Comparison of ENCODE assay signal across 14 cellular contexts in the genomic region with DNA sequence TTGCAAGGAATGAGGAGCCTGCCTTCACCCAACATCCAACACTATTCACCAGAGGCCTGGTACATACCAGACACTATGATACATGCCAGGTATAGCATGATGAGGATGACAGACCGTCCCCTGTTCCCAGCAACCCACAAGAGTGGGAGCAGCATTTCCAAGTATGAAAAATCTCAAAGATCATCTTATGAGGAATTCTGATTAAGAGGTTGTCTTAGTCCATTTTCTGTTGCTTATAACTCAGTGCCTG.
"Had no signal": no experiment of that assay in that cellular context is flagged by ENCODE, and none has a peak within 500 bp of the region (broad histone marks: within the 10 kb centered on the region; RNA-seq: fewer than 3 reads in every experiment).

No MANE protein-coding gene starts in this region.

- H3K9me3 Mint-ChIP-seq: naive thymus-derived CD4-positive, alpha-beta T cell; natural killer cell treated with Interleukin-12 subunit alpha and Interleukin-12 subunit beta and Interleukin-15 and Interleukin-18, amount 100 ng/mL, for 72 hours; stimulated activated memory B cell treated with anti-CD40 and anti-IgM and Interleukin-4, amounts not matched to agents 10 μg/mL and 1 μg/mL and 100 μg/mL, for 72 hours; stimulated activated naive CD8-positive, alpha-beta T cell treated with anti-CD3 and anti-CD28 coated beads, Interleukin-15, amount 100 ng/mL, for 72 hours had no signal

- H3K4me2 ChIP-seq: hepatocyte had no signal

- H3K79me2 ChIP-seq: hepatocyte had no signal

- H3K27ac ChIP-seq: hepatocyte, ovary, right lobe of liver, tibial nerve, upper lobe of left lung, vagina had no signal

- H2AFZ ChIP-seq: hepatocyte had no signal

- H3K27ac Mint-ChIP-seq: naive thymus-derived CD4-positive, alpha-beta T cell; natural killer cell treated with Interleukin-12 subunit alpha and Interleukin-12 subunit beta and Interleukin-15 and Interleukin-18, amount 100 ng/mL, for 72 hours; progenitor cell of endocrine pancreas; stimulated activated memory B cell treated with anti-CD40 and anti-IgM and Interleukin-4, amounts not matched to agents 10 μg/mL and 1 μg/mL and 100 μg/mL, for 72 hours; stimulated activated naive CD8-positive, alpha-beta T cell treated with anti-CD3 and anti-CD28 coated beads, Interleukin-15, amount 100 ng/mL, for 72 hours had no signal

- H3K9me3 ChIP-seq: mucosa of descending colon, ovary, right lobe of liver, tibial nerve, upper lobe of left lung, vagina had no signal

- H3K27me3 ChIP-seq: ovary, right lobe of liver, tibial nerve, upper lobe of left lung, vagina had no signal

- ATAC-seq: stimulated activated memory B cell treated with anti-CD40 and anti-IgM and Interleukin-4, amounts not matched to agents 10 μg/mL and 1 μg/mL and 100 μg/mL, for 72 hours had no signal

- H3K36me3 ChIP-seq: ovary, right lobe of liver, tibial nerve, upper lobe of left lung, vagina had no signal

- H3K4me3 Mint-ChIP-seq: naive thymus-derived CD4-positive, alpha-beta T cell; natural killer cell treated with Interleukin-12 subunit alpha and Interleukin-12 subunit beta and Interleukin-15 and Interleukin-18, amount 100 ng/mL, for 72 hours; stimulated activated memory B cell treated with anti-CD40 and anti-IgM and Interleukin-4, amounts not matched to agents 10 μg/mL and 1 μg/mL and 100 μg/mL, for 72 hours; stimulated activated naive CD8-positive, alpha-beta T cell treated with anti-CD3 and anti-CD28 coated beads, Interleukin-15, amount 100 ng/mL, for 72 hours had no signal

- H3K4me3 ChIP-seq: hepatocyte, lung, mucosa of descending colon, ovary, right lobe of liver, smooth muscle cell, tibial nerve, upper lobe of left lung, vagina had no signal

- H3K36me3 Mint-ChIP-seq: naive thymus-derived CD4-positive, alpha-beta T cell; natural killer cell treated with Interleukin-12 subunit alpha and Interleukin-12 subunit beta and Interleukin-15 and Interleukin-18, amount 100 ng/mL, for 72 hours; stimulated activated memory B cell treated with anti-CD40 and anti-IgM and Interleukin-4, amounts not matched to agents 10 μg/mL and 1 μg/mL and 100 μg/mL, for 72 hours had no signal

- H3K4me1 ChIP-seq: right lobe of liver, tibial nerve, upper lobe of left lung, vagina had no signal
